Comparison of ENCODE assay signal across 8 cellular contexts in genomic region chr1:52056110-52056936, GRCh38. TPM values are rescaled to one million over a fixed set of nuclear protein-coding genes. Genes with fewer than 3 reads are reported as not detected.
DNase-seq lines count a peak whose midpoint lies in the region; ATAC-seq and TF ChIP-seq lines count a peak whose summit lies in the region.

Gene BTF3L4 (plus strand): TSS chr1:52056295. CDS start chr1:52059848, 3,553 bp downstream.

- no peaks in the 10 kb centered on the region for H3K27me3 ChIP-seq in OCI-LY3 (ENCODE audit: low read depth, low read length)

- H3K36me3 ChIP-seq in OCI-LY3 (replicated peaks; ENCODE audit: low read depth, low read length) = peaks cover 5% of the 10 kb centered on the region
- peaks cover 47% of the 10 kb centered on the region for H3K36me3 ChIP-seq in mesodermal cell (ENCODE audit: control insufficient read depth, insufficient read depth, low read length)

- peak within 1 kb of the TSS; percentile 93 for H3K4me3 Mint-ChIP-seq in Calu3 (ENCODE audit: low read depth, unreplicated experiment)

- 0 to 1% methylated on average over 37 to 43 of the region's 59 CpGs for WGBS in mesodermal cell (ENCODE audit: insufficient coverage in 2 of 2), 2 experiments

- peak within 1 kb of the TSS; percentile 89 for H2AFZ ChIP-seq in OCI-LY3 (ENCODE audit: low read depth, low read length)

- intact Hi-C loops in Calu3 (cut with micrococcal nuclease; ENCODE audit: unreplicated experiment) = no loop called here

- peak within 1 kb of the TSS; percentile 73 for H3K27ac ChIP-seq in OCI-LY3 (ENCODE audit: low read length)
- H3K27ac ChIP-seq in mesodermal cell (ENCODE audit: low read depth, low read length, severe bottlenecking) = peak within 1 kb of the TSS; percentile 96

- H3K9me3 Mint-ChIP-seq in Calu3 (ENCODE audit: low read depth, unreplicated experiment) = no peaks in the 10 kb centered on the region

- peaks cover 75% of the 10 kb centered on the region for H3K79me2 ChIP-seq in OCI-LY3 (ENCODE audit: low read length)

- BruUV-seq in Calu3 (replicated peaks; lab: Mats Ljungman, UMichigan) = no TSS peak

- in situ Hi-C loops in endometrial microvascular endothelial cells (cut with HindIII; ENCODE audit: inconsistent ontology term, low pct_unique_long_range_greater_than_20kb, low sequenced_read_pairs) = no loop called here

- DNase-seq in Calu3 = peak; percentile 96
- DNase-seq in HuH-7.5 (ENCODE audit: low spot score) = peak; percentile 77
- DNase-seq in activated CD8-positive, alpha-beta memory T cell treated with anti-CD3 and anti-CD28 coated beads, Interleukin-2, amount 50 U/mL, for 4 hours = peak; percentile 91
- DNase-seq in stimulated activated CD8-positive, alpha-beta memory T cell treated with anti-CD3 and anti-CD28 coated beads, Interleukin-15, amount 100 ng/mL, for 4 hours (ENCODE audit: low read depth in 2 of 2) = peak; percentile 79 to 91

- peak within 1 kb of the TSS; percentile 83 for H3K27ac Mint-ChIP-seq in Calu3 (ENCODE audit: unreplicated experiment)

- TF ChIP-seq CTCF in Calu3 (IDR thresholded peaks at IDR 0.05; ENCODE audit: unreplicated experiment) = no peak
- no peak for TF ChIP-seq CTCF in OCI-LY3 (IDR thresholded peaks at IDR 0.05; ENCODE audit: low read depth, low read length)

- peaks cover 89% of the 10 kb centered on the region for H3K36me3 Mint-ChIP-seq in Calu3 (ENCODE audit: insufficient read depth, unreplicated experiment)

- CTCF ChIA-PET in Calu3 (lab: Charles Lee) = interaction anchor here (0.6 to 1.2 kb wide), 2 partner anchors 24 to 263 kb away, joined by 3 to 4 read pairs; no protein-coding TSS in a partner anchor

- peak; percentile 74 for ATAC-seq in GM21515 (IDR thresholded peaks at IDR 0.05; ENCODE audit: unreplicated experiment)

- peak within 1 kb of the TSS; percentile 93 for H3K9ac ChIP-seq in OCI-LY3 (ENCODE audit: low read length)

- peak within 1 kb of the TSS; percentile 97 for H3K4me2 ChIP-seq in OCI-LY3 (ENCODE audit: low read length)

- H3K4me3 ChIP-seq in OCI-LY3 (ENCODE audit: low read length) (peak within 1 kb of the TSS; percentile 97), mesodermal cell (ENCODE audit: extremely low read depth, insufficient read depth, low read length, poor library complexity, severe bottlenecking) (peak within 1 kb of the TSS; percentile 93)

- H4K20me1 ChIP-seq in OCI-LY3 (ENCODE audit: insufficient read depth, low read length) = peaks cover 13% of the 10 kb centered on the region; the same call in 1 of the 2 replicates

- H3K4me1 Mint-ChIP-seq in Calu3 (ENCODE audit: low read depth, unreplicated experiment) = peaks cover 40% of the 10 kb centered on the region

- peaks cover 18% of the 10 kb centered on the region for H3K4me1 ChIP-seq in OCI-LY3 (ENCODE audit: low read length)
- H3K4me1 ChIP-seq in mesodermal cell (ENCODE audit: control insufficient read depth, insufficient read depth, low read length, poor library complexity, severe bottlenecking) = peaks cover 7% of the 10 kb centered on the region

- H3K9me3 ChIP-seq in OCI-LY3 (ENCODE audit: insufficient read depth, low read length) (no peaks in the 10 kb centered on the region), mesodermal cell (ENCODE audit: control insufficient read depth, low read length) (no peaks in the 10 kb centered on the region)

- H3K27me3 Mint-ChIP-seq in Calu3 (ENCODE audit: unreplicated experiment) = no peaks in the 10 kb centered on the region

RNA-seq across cellular contexts. Expression of gene BTF3L4, which starts in this region (rescaled TPM):
- total RNA-seq in Calu3 (2022) (60.8 and 70.4 TPM in 2 replicates), endometrial microvascular endothelial cells (ENCODE audit: inconsistent ontology term) (41.7 TPM)
- polyA plus RNA-seq in mesodermal cell (2013, experiment 1 of 2) = 79.4 TPM
- polyA plus RNA-seq in mesodermal cell (2013, experiment 2 of 2) = 86.4 TPM

Comparison
In these comparisons a context has a peak if more than half of its experiments do, and no peak if none do; other contexts are left out.
1. Peak in every context shown above with its lines: DNase-seq, ATAC-seq, H3K4me3 ChIP-seq and H3K27ac ChIP-seq.